8 cellular contexts compared by ENCODE assay signal in genomic region chr3:14947105-14947885, GRCh38. TPM values are rescaled to one million over a fixed set of nuclear protein-coding genes. Genes with fewer than 3 reads are reported as not detected.
DNase-seq lines count a peak whose midpoint lies in the region.

NR2C2 (plus strand) TSS chr3:14947583; CDS start chr3:15003915, 56,332 bp downstream.

- H3K27ac ChIP-seq in SK-N-MC: peak within 1 kb of the TSS; percentile 98

- H3K36me3 ChIP-seq in ES-I3 (ENCODE audit: insufficient read depth, low read length) (peaks cover 5% of the 10 kb centered on the region; the same call in 1 of the 2 replicates), H7 (replicated peaks; ENCODE audit: control insufficient read depth, insufficient read depth, low read length) (peaks cover 10% of the 10 kb centered on the region), MG63 (peaks cover 18% of the 10 kb centered on the region), SK-N-MC (ENCODE audit: insufficient read depth, low read length) (peaks cover 14% of the 10 kb centered on the region)

- peaks cover 37% of the 10 kb centered on the region for H3K4me1 Mint-ChIP-seq in activated naive CD4-positive, alpha-beta T cell treated with anti-CD3 and anti-CD28 coated beads for 36 hours (ENCODE audit: low read depth)

- H3K27me3 Mint-ChIP-seq in activated naive CD4-positive, alpha-beta T cell treated with anti-CD3 and anti-CD28 coated beads for 36 hours (ENCODE audit: low read depth): no peaks in the 10 kb centered on the region

- H3K9ac ChIP-seq in ES-I3 (ENCODE audit: low read depth, low read length) (peak within 1 kb of the TSS; percentile 99), SK-N-MC (ENCODE audit: insufficient read length) (peak within 1 kb of the TSS; percentile 83)

- H3K4me3 Mint-ChIP-seq in activated naive CD4-positive, alpha-beta T cell treated with anti-CD3 and anti-CD28 coated beads for 36 hours: peak within 1 kb of the TSS; percentile 99

- H3K9me3 ChIP-seq in ES-I3 (ENCODE audit: control insufficient read depth, insufficient read depth, low read length) (no peaks in the 10 kb centered on the region), MG63 (no peaks in the 10 kb centered on the region), SK-N-MC (ENCODE audit: low read depth, low read length) (no peaks in the 10 kb centered on the region)

- H3K4me3 ChIP-seq in H7 (ENCODE audit: insufficient read depth, low read depth, low read length) (peak within 1 kb of the TSS; percentile 89), MG63 (peak within 1 kb of the TSS; percentile 81), SK-N-MC (peak within 1 kb of the TSS; percentile 83)

- no peaks in the 10 kb centered on the region for H3K9me3 Mint-ChIP-seq in activated naive CD4-positive, alpha-beta T cell treated with anti-CD3 and anti-CD28 coated beads for 36 hours

- intact Hi-C loops in activated naive CD4-positive, alpha-beta T cell treated with anti-CD3 and anti-CD28 coated beads for 36 hours (cut with micrococcal nuclease): loop anchor here (1.0 to 5.0 kb wide), 3 partner anchors 118 to 480 kb away; partner anchors contain the start of genes EAF1, METTL6 and MRPS25

- peak within 1 kb of the TSS; percentile 100 for H3K27ac Mint-ChIP-seq in activated naive CD4-positive, alpha-beta T cell treated with anti-CD3 and anti-CD28 coated beads for 36 hours

- 0 out of 2 replicates have a peak, but pooled peaks cover 5% of the 10 kb centered on the region for H3K4me1 ChIP-seq in ES-I3 (ENCODE audit: insufficient read depth, low read length)

- DNase-seq in H7 (peak; percentile 95), MG63 (peak; percentile 79), SK-N-MC (ENCODE audit: low read depth, low spot score) (no peak), germinal center (ENCODE audit: low spot score) (peak; percentile 94), occipital lobe (lab: John Stamatoyannopoulos, UW) (peak; percentile 75), superior temporal gyrus (ENCODE audit: extremely low spot score) (peak; percentile 80)
- peak; percentile 91 for DNase-seq in activated naive CD4-positive, alpha-beta T cell treated with anti-CD3 and anti-CD28 coated beads for 36 hours

- peaks cover 30% of the 10 kb centered on the region for H3K36me3 Mint-ChIP-seq in activated naive CD4-positive, alpha-beta T cell treated with anti-CD3 and anti-CD28 coated beads for 36 hours (ENCODE audit: low read depth)

- CTCF ChIA-PET in activated naive CD4-positive, alpha-beta T cell treated with anti-CD3 and anti-CD28 coated beads for 36 hours (lab: Charles Lee): interaction anchor here (1.3 to 1.6 kb wide), 2 partner anchors 21 to 259 kb away, joined by 4 to 6 read pairs; partner anchors contain the start of gene CAPN7

- H3K27me3 ChIP-seq in H7 (ENCODE audit: control insufficient read depth, insufficient read depth, low read length) (no peaks in the 10 kb centered on the region), MG63 (no peaks in the 10 kb centered on the region)

RNA-seq across cellular contexts. Expression of gene NR2C2, which starts in this region (rescaled TPM):
- total RNA-seq in H7 (2014; rRNA removed; shearing (Covaris generic)): 14.7 and 25.6 TPM in 2 replicates
- total RNA-seq in MG63 (2014; rRNA removed; shearing (Covaris generic); ENCODE audit: low replicate concordance): 6.0 and 7.1 TPM in 2 replicates
- 10 to 100 TPM; 60.6 to 61.3 TPM for total RNA-seq in activated naive CD4-positive, alpha-beta T cell treated with anti-CD3 and anti-CD28 coated beads for 36 hours
- total RNA-seq in occipital lobe: 92.6 TPM
